ENCODE assay signal across 13 cellular contexts in genomic region chr3:195187609-195188529, GRCh38.
DNase-seq lines count a peak whose midpoint lies in the region; TF ChIP-seq lines count a peak whose summit lies in the region.
"Had no signal": no experiment of that assay in that cellular context is flagged by ENCODE, and none has a peak within 500 bp of the region (broad histone marks: within the 10 kb centered on the region; RNA-seq: fewer than 3 reads in every experiment).

No MANE protein-coding gene starts in this region.

- no peak for TF ChIP-seq CTCF in 22Rv1 (IDR thresholded peaks at IDR 0.05)

- peak overlapping the region; percentile 88 for H2BK5ac ChIP-seq in mesenchymal stem cell (ENCODE audit: low read depth, low read length, poor library complexity, severe bottlenecking)

- H2BK12ac ChIP-seq in mesenchymal stem cell (ENCODE audit: low read length in 2 of 2) = peak overlapping the region; percentile 29 to 49

- no peak overlapping the region for H3K23ac ChIP-seq in mesenchymal stem cell (ENCODE audit: low read length in 2 of 2)

- peak overlapping the region; percentile 78 for H4K91ac ChIP-seq in mesenchymal stem cell (ENCODE audit: low read length)

- H3K9ac ChIP-seq in HUES6 (ENCODE audit: low read length) (no peak overlapping the region), mesenchymal stem cell (ENCODE audit: low read length) (peak overlapping the region; percentile 94)
- H3K9ac ChIP-seq: BLaER1 had no signal

- H3K4me1 ChIP-seq in HUES6 (ENCODE audit: control insufficient read depth, insufficient read depth, low read length) (peaks cover 28% of the 10 kb centered on the region), mesenchymal stem cell (ENCODE audit: control insufficient read depth, insufficient read depth, low read depth, low read length) (peaks cover 10% of the 10 kb centered on the region)

- peak overlapping the region in 1 of 2 experiments; percentile 13 for H3K4ac ChIP-seq in mesenchymal stem cell (ENCODE audit: low read depth in 1 of 2, low read length in 2 of 2)

- peak overlapping the region; percentile 5; the same call in 1 of the 2 replicates for H3K27ac ChIP-seq in 22Rv1
- H3K27ac ChIP-seq in HUES6 (ENCODE audit: low read depth, low read length) = peak overlapping the region; percentile 83; the same call in 1 of the 2 replicates
- peak overlapping the region; percentile 85 for H3K27ac ChIP-seq in mesenchymal stem cell (ENCODE audit: low read length, poor library complexity, severe bottlenecking)
- H3K27ac ChIP-seq: adrenal gland, BLaER1 had no signal

- peaks cover 19% of the 10 kb centered on the region for H3K9me3 ChIP-seq in HUES6 (ENCODE audit: control insufficient read depth, insufficient read depth, low read depth, low read length)
- peaks cover 12% of the 10 kb centered on the region for H3K9me3 ChIP-seq in mesenchymal stem cell (ENCODE audit: control insufficient read depth, low read length)
- H3K9me3 ChIP-seq: adrenal gland had no signal

- no peak overlapping the region for H3K4me2 ChIP-seq in mesenchymal stem cell (ENCODE audit: low read length, poor library complexity, severe bottlenecking)
- H3K4me2 ChIP-seq: BLaER1 had no signal

- peak overlapping the region; percentile 61 for H2AK5ac ChIP-seq in mesenchymal stem cell (ENCODE audit: low read length, severe bottlenecking)

- WGBS in mesenchymal stem cell = 57% methylated on average over 2 of the region's 5 CpGs

- H3K36me3 ChIP-seq in HUES6 (ENCODE audit: control insufficient read depth, insufficient read depth, low read length) (no peaks in the 10 kb centered on the region), mesenchymal stem cell (ENCODE audit: control insufficient read depth in 1 of 2, insufficient read depth in 2 of 2, low read depth in 1 of 2, low read length in 2 of 2) (peaks cover 0 to 2% of the 10 kb centered on the region in 2 experiments)
- H3K36me3 ChIP-seq: adrenal gland had no signal

- H3K27me3 ChIP-seq in HUES6 (ENCODE audit: control insufficient read depth, insufficient read depth, low read length) (no peaks in the 10 kb centered on the region), mesenchymal stem cell (ENCODE audit: control insufficient read depth in 1 of 2, insufficient read depth in 1 of 2, low read length in 2 of 2) (no peaks in the 10 kb centered on the region)
- H3K27me3 ChIP-seq: adrenal gland, BLaER1 had no signal

- peak overlapping the region; percentile 77 for H4K8ac ChIP-seq in mesenchymal stem cell (ENCODE audit: low read length)

- no peak overlapping the region for H3K4me3 ChIP-seq in HUES6 (ENCODE audit: low read depth, low read length)
- H3K4me3 ChIP-seq in mesenchymal stem cell (ENCODE audit: insufficient read depth in 1 of 2, low read depth in 1 of 2, low read length in 2 of 2) = peak overlapping the region in 1 of 2 experiments; percentile 27
- H3K4me3 ChIP-seq: adrenal gland, BLaER1 had no signal

- peak; percentile 72 for DNase-seq in dermis blood vessel endothelial cell
- peak; percentile 83 for DNase-seq in mesenchymal stem cell
- no peak for DNase-seq in NOMO-1 treated with DMSO at 0.1 percent for 48 hours (lab: John Stamatoyannopoulos, UW; ENCODE audit: unreplicated experiment)
- no peak for DNase-seq in NCI-H1092 (lab: John Stamatoyannopoulos, UW)
- no peak for DNase-seq in activated CD4-positive, CD25-positive, alpha-beta regulatory T cell treated with anti-CD3 and anti-CD28 coated beads, Interleukin-2, amount 50 U/mL, for 72 hours
- no peak for DNase-seq in NCI-H1105 (lab: John Stamatoyannopoulos, UW)
- DNase-seq: activated CD4-positive, alpha-beta T cell treated with anti-CD3 and anti-CD28 coated beads, Interleukin-2, amount 10 ng/mL, durations not matched to agents 24 days and 14 days; NCI-H1417 treated with DMSO at 0.1 percent for 48 hours; RPMI8226 had no signal

- no peak overlapping the region for H2BK15ac ChIP-seq in mesenchymal stem cell (ENCODE audit: low read depth, poor library complexity, severe bottlenecking)

- no peak overlapping the region for H2AFZ ChIP-seq in mesenchymal stem cell (ENCODE audit: low read depth, low read length)

- H3K18ac ChIP-seq in mesenchymal stem cell (ENCODE audit: low read depth in 1 of 2, low read length in 2 of 2) = peak overlapping the region; percentile 24 to 44

- no peak overlapping the region for H3K14ac ChIP-seq in mesenchymal stem cell (ENCODE audit: low read length in 2 of 2)

- peaks cover 13% of the 10 kb centered on the region for H3K79me1 ChIP-seq in mesenchymal stem cell (replicated peaks; ENCODE audit: low read length, poor library complexity, severe bottlenecking)

- peak overlapping the region; percentile 98 for H2BK120ac ChIP-seq in mesenchymal stem cell (ENCODE audit: low read depth, low read length)

Comparison
In these comparisons a context has a peak if more than half of its experiments do, and no peak if none do; other contexts are left out.
1. H3K27ac ChIP-seq: peak in every context shown above with its lines; median percentile 85 in mesenchymal stem cell; 83 in HUES6; 5 in 22Rv1.
2. DNase-seq: peak in dermis blood vessel endothelial cell (single experiment) and mesenchymal stem cell (single experiment); none in NOMO-1 treated with DMSO at 0.1 percent for 48 hours (single experiment), NCI-H1092 (single experiment), activated CD4-positive, CD25-positive, alpha-beta regulatory T cell treated with anti-CD3 and anti-CD28 coated beads, Interleukin-2, amount 50 U/mL, for 72 hours (single experiment) and NCI-H1105 (single experiment).